In genomic region chr17:46730679-46731078, GRCh38 we compare ENCODE assay signal across 1 cellular context.
TF ChIP-seq lines count a peak whose summit lies in the region.

No MANE protein-coding gene starts in this region.

TF ChIP-seq in SK-N-SH treated with all-trans-retinoic acid at 6 μM for 48 hours, 23 proteins besides CTCF, POLR2A, EP300 and RAD21 (continued from another document):
- no peak for TF ChIP-seq TSHZ2 (CRISPR knock-in tag; IDR thresholded peaks at IDR 0.05)
- no peak for TF ChIP-seq BACH2 (CRISPR knock-in tag; IDR thresholded peaks at IDR 0.05; ENCODE audit: borderline replicate concordance)
- no peak for TF ChIP-seq ZNF8 (CRISPR knock-in tag; IDR thresholded peaks at IDR 0.05)
- no peak for TF ChIP-seq ESRRG (CRISPR knock-in tag; IDR thresholded peaks at IDR 0.05)
- no peak for TF ChIP-seq GLIS3 (CRISPR knock-in tag; IDR thresholded peaks at IDR 0.05)
- TF ChIP-seq CSDC2 (CRISPR knock-in tag; IDR thresholded peaks at IDR 0.05) = no peak
- TF ChIP-seq ZNF70 (CRISPR knock-in tag; IDR thresholded peaks at IDR 0.05) = no peak
- TF ChIP-seq, protein P1, sequence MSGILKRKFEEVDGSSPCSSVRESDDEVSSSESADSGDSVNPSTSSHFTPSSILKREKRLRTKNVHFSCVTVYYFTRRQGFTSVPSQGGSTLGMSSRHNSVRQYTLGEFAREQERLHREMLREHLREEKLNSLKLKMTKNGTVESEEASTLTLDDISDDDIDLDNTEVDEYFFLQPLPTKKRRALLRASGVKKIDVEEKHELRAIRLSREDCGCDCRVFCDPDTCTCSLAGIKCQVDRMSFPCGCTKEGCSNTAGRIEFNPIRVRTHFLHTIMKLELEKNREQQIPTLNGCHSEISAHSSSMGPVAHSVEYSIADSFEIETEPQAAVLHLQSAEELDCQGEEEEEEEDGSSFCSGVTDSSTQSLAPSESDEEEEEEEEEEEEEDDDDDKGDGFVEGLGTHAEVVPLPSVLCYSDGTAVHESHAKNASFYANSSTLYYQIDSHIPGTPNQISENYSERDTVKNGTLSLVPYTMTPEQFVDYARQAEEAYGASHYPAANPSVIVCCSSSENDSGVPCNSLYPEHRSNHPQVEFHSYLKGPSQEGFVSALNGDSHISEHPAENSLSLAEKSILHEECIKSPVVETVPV (CRISPR knock-in tag; IDR thresholded peaks at IDR 0.05) = no peak
